ENCODE assay signal across 8 cellular contexts in the genomic region with DNA sequence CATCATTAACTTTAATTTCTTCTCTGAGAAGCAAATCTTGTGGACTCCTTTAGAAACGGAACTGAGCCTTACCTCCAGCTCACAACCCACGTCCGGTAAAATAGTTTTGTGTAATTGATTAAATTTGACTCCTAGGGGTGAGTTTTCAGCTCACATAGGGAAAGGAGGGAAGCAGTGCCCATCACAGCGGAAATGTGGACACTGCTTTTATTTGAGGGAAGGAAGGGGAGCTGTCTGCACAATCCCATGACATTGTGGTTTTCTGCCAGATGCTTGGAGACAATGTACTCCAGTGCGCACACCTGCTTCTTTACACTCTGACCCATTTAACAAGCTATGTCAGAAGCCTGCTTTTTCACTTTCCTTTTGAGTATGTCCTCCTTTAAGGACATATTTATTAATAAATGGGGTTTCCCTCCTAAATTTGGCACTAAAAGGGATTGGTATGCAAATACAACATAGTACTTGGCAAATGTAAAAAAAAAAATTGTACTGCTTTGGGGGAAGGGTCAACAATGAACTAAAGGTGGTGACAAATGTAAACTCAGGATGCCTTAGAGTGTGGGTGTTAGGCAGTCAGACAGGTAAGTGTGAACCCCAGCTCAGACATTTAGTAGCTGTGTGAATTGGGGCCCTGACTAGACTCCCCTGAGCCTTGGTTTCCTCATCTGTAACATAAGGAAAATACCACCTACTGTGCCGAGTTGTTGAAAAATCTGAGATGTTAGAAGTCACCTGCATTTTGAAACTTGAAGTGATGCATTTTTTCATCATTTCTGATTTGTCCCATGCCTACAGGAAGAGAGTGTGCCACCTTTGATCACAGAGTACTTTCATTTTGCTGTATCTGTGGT.
DNase-seq lines count a peak whose midpoint lies in the region; ATAC-seq and TF ChIP-seq lines count a peak whose summit lies in the region.

No MANE protein-coding gene starts in this region.

- peaks cover 51% of the 10 kb centered on the region for H3K4me1 Mint-ChIP-seq in brain

- ATAC-seq in HG03520 (IDR thresholded peaks at IDR 0.05; ENCODE audit: unreplicated experiment): peak; percentile 57

- H3K4me3 Mint-ChIP-seq in brain: no peak overlapping the region

- H3K4me3 ChIP-seq in GM12875 (ENCODE audit: low read depth, low read length): peak overlapping the region; percentile 14

- no peaks in the 10 kb centered on the region for H3K36me3 Mint-ChIP-seq in brain

- TF ChIP-seq CTCF in GM12875 (IDR thresholded peaks at IDR 0.05; ENCODE audit: borderline replicate concordance, insufficient read depth, low read depth, low read length) (no peak), GM20000 (IDR thresholded peaks at IDR 0.05; ENCODE audit: extremely low read depth, missing control alignments) (no peak), brain (conservative IDR thresholded peaks at IDR 0.05) (no peak)

- in situ Hi-C loops in G401 (cut with HindIII; ENCODE audit: low sequenced_read_pairs): no loop called here

- peak overlapping the region in 3 of 5 experiments; percentile 63 to 75 (median 67) for H3K27ac Mint-ChIP-seq in brain

- peaks cover 3% of the 10 kb centered on the region for H3K27me3 Mint-ChIP-seq in brain

- peak; percentile 57 for DNase-seq in GM20000 (ENCODE audit: low spot score)
- peak; percentile 30 for DNase-seq in stimulated activated naive CD4-positive, alpha-beta T cell treated with Interleukin-2 at 50 U/mL for 16 hours (lab: John Stamatoyannopoulos, UW)
- DNase-seq in stimulated activated CD4-positive, alpha-beta T cell treated with anti-CD3 and anti-CD28 coated beads, Interleukin-1b, Interleukin-23, amount 100 ng/mL, for 48 hours: no peak
- DNase-seq in NOMO-1 (lab: John Stamatoyannopoulos, UW; ENCODE audit: unreplicated experiment in 2 of 2): no peak
- DNase-seq in G401 (ENCODE audit: low spot score): no peak

- H3K9me3 Mint-ChIP-seq in brain: no peaks in the 10 kb centered on the region

Comparison
In these comparisons a context has a peak if more than half of its experiments do, and no peak if none do; other contexts are left out.
1. DNase-seq: peak in GM20000 (single experiment) and stimulated activated naive CD4-positive, alpha-beta T cell treated with Interleukin-2 at 50 U/mL for 16 hours (single experiment); none in stimulated activated CD4-positive, alpha-beta T cell treated with anti-CD3 and anti-CD28 coated beads, Interleukin-1b, Interleukin-23, amount 100 ng/mL, for 48 hours (single experiment), NOMO-1 (0 of 2) and G401 (single experiment).